23 cellular contexts compared by ENCODE assay signal in the genomic region with DNA sequence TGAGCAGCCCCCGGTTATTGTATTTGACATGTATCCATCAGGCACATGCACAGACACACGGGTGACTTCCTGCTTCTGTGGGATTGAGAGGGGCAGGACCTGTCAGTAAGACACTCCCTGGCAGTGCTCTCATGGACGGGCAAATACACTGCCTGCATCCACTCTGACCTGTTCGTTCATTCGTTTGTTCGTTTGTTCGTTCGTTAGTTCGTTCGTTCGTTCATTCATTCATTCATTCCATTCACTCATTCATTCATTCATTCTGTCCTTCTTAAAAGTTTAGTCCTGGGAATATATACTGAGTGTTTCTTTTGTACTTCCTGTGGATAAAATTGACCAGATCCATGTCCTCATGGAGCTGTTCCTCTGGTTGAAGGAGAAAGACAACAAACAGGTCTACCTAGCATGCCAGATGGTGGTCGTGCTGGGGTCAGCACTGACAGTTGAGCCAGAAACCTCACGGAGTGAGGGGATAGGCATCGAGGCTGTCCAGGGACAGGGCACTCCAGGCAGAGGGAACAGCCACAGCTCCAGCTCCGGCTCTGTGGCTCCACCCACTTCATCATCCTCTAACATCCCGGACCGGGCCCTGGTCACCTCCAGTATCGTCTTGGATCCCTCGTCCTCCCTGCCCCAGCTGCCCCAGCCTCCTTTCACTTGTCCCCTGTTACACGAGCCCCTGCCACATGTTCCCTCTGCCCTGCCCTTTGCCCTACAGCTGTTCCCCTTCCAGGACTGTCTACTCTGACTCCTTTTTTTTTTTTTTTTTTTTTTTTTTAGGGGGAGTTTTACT.
"Had no signal": no experiment of that assay in that cellular context is flagged by ENCODE, and none has a peak within 500 bp of the region (broad histone marks: within the 10 kb centered on the region; RNA-seq: fewer than 3 reads in every experiment).

No MANE protein-coding gene starts in this region.

- H3K4me1 ChIP-seq: left lung had no signal

- H3K27ac ChIP-seq: epithelial cell of prostate, gastrocnemius medialis, heart left ventricle, hepatocyte, left lung, psoas muscle had no signal

- H2AFZ ChIP-seq: hepatocyte had no signal

- H3K36me3 ChIP-seq: gastrocnemius medialis, heart left ventricle, left lung, thyroid gland had no signal

- H3K27me3 ChIP-seq: gastrocnemius medialis, heart left ventricle, hepatocyte, left lung, thyroid gland had no signal

- H3K4me3 ChIP-seq: gastrocnemius medialis, heart left ventricle, hepatocyte, left lung, psoas muscle, thyroid gland had no signal

- H3K4me2 ChIP-seq: hepatocyte had no signal

- DNase-seq: effector CD8-positive, alpha-beta T cell; foreskin fibroblast; gastrocnemius medialis; heart left ventricle; left cardiac atrium; left lung; mesenchymal stem cell; midbrain; naive thymus-derived CD4-positive, alpha-beta T cell; nucleus accumbens; psoas muscle; right cardiac atrium; small intestine; stimulated activated CD4-positive, alpha-beta T cell treated with anti-CD3 and anti-CD28 coated beads, Interleukin-15, amount 100 ng/mL, for 24 hours; stimulated activated CD4-positive, alpha-beta T cell treated with anti-CD3 and anti-CD28 coated beads, Interleukin-2, amount 100 ng/mL, for 48 hours; stimulated activated naive CD4-positive, alpha-beta T cell; stimulated activated naive CD8-positive, alpha-beta T cell treated with anti-CD3 and anti-CD28 coated beads, Interleukin-15, amount 100 ng/mL, for 72 hours; thyroid gland had no signal

- FAIRE-seq: colon, islet of Langerhans, small intestine had no signal

- ATAC-seq: esophagus mucosa; gastrocnemius medialis; heart left ventricle; left cardiac atrium; left lung; naive thymus-derived CD4-positive, alpha-beta T cell; psoas muscle; right cardiac atrium; stimulated activated naive CD8-positive, alpha-beta T cell treated with anti-CD3 and anti-CD28 coated beads, Interleukin-15, amount 100 ng/mL, for 72 hours had no signal

- H3K79me2 ChIP-seq: hepatocyte had no signal

- H3K9me3 ChIP-seq: gastrocnemius medialis, heart left ventricle, left lung, psoas muscle, thyroid gland had no signal
